8 cellular contexts compared by ENCODE assay signal in the genomic region with DNA sequence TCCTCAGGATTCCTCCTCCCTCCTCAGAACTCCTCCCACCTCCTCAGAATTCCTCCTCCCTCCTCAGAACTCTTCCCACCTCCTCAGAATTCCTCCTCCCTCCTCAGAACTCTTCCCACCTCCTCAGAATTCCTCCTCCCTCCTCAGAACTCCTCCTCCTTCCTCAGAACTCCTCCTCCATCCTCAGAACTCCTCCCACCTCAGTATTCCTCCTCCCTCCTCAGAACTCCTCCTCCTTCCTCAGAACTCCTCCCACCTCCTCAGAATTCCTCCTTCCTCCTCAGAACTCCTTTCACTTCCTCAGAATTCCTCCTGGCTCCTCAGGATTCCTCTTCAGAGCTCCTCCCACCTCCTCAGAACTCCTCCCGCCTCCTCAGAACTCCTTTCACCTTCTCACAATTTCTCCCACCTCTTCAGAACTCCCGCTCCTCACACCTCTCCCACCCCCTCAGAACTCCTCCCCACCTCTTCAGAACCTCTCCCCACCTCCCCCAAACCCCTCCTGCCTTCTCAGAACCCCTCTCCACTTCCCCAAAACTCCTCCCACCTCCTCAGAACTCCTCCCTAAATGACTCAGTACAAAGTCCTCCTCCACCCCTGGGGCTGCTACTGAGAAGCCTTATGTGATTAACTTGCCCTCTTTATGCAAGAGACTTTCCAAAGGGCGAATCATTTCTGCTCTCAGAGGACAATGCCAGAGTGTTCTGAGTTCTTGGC. TPM values are rescaled to one million over a fixed set of nuclear protein-coding genes. Genes with fewer than 3 reads are reported as not detected.
DNase-seq lines count a peak whose midpoint lies in the region; ATAC-seq, FAIRE-seq and TF ChIP-seq lines count a peak whose summit lies in the region.

No MANE protein-coding gene starts in this region.

- DNase-seq in HCEC 1CT: peak; percentile 81
- peak; percentile 58 for DNase-seq in RKO (ENCODE audit: low spot score)
- peak; percentile 92 for DNase-seq in epithelial cell of esophagus (ENCODE audit: low read depth)
- peak; percentile 93 for DNase-seq in small intestine
- DNase-seq in dorsolateral prefrontal cortex: no peak

- peak; percentile 55 for FAIRE-seq in small intestine (lab: Jason Lieb, UNC)

- ATAC-seq in HG03097 (IDR thresholded peaks at IDR 0.05; ENCODE audit: low FRiP score, unreplicated experiment) (no peak), GM19324 (IDR thresholded peaks at IDR 0.05; ENCODE audit: low FRiP score, unreplicated experiment) (no peak), HG02981 (IDR thresholded peaks at IDR 0.05; ENCODE audit: unreplicated experiment) (no peak)

- intact Hi-C loops in dorsolateral prefrontal cortex (cut with DNase I): no loop called here

- TF ChIP-seq CTCF in epithelial cell of esophagus (IDR thresholded peaks at IDR 0.05; ENCODE audit: insufficient read depth, low read depth, low read length, missing control alignments): no peak
- TF ChIP-seq CTCF in dorsolateral prefrontal cortex (IDR thresholded peaks at IDR 0.05 in 54 of 56, conservative IDR thresholded peaks at IDR 0.05 in 2 of 56; ENCODE audit: low read depth in 1 of 56, partially characterized antibody in 56 of 56): no peak

- no peaks in the 10 kb centered on the region for H3K9me3 ChIP-seq in small intestine (ENCODE audit: control insufficient read depth, low read depth)

- no peak overlapping the region for H3K4me3 ChIP-seq in epithelial cell of esophagus (ENCODE audit: low read length)
- no peak overlapping the region for H3K4me3 ChIP-seq in small intestine (ENCODE audit: low read depth in 1 of 2, low read length in 2 of 2)
- no peak overlapping the region for H3K4me3 ChIP-seq in dorsolateral prefrontal cortex

- WGBS in small intestine, 3 donors: 16 to 60% (median 31%) methylated on average over 3 of the region's 3 CpGs

- H3K27me3 ChIP-seq in small intestine (ENCODE audit: control insufficient read depth in 2 of 2, insufficient read depth in 2 of 2, low read length in 2 of 2) (no peaks in the 10 kb centered on the region), dorsolateral prefrontal cortex (no peaks in the 10 kb centered on the region)

- peaks cover 0 to 2% of the 10 kb centered on the region in 2 donors for H3K36me3 ChIP-seq in small intestine (ENCODE audit: control insufficient read depth in 2 of 2, insufficient read depth in 2 of 2, low read length in 2 of 2)

- H3K27ac ChIP-seq in small intestine (ENCODE audit: low read depth in 1 of 2, low read length in 1 of 2) (peak overlapping the region; percentile 46 to 71), dorsolateral prefrontal cortex (peak overlapping the region in 2 of 59 donors; percentile 22 to 23)

- no peaks in the 10 kb centered on the region for H3K4me1 ChIP-seq in small intestine (ENCODE audit: control insufficient read depth in 2 of 2, insufficient read depth in 1 of 2, low read depth in 1 of 2, low read length in 1 of 2)

RNA-seq across cellular contexts. Expression of gene SLC46A2, which starts 23.2 kb away (rescaled TPM):
- polyA plus RNA-seq in small intestine: under 1 TPM in 1 of 3 donors, not detected in 2; 0.03 TPM
- total RNA-seq in dorsolateral prefrontal cortex: 1 to 10 TPM in 13 of 120 experiments, under 1 TPM in 87, not detected in 20; 0.18 to 1.8 (median 0.56) TPM

Comparison
In these comparisons a context has a peak if more than half of its experiments do, and no peak if none do; other contexts are left out.
1. DNase-seq: peak in HCEC 1CT (single experiment), RKO (single experiment), epithelial cell of esophagus (single experiment) and small intestine (single experiment); none in dorsolateral prefrontal cortex (0 of 10).